1 cellular context compared by ENCODE assay signal in the genomic region with DNA sequence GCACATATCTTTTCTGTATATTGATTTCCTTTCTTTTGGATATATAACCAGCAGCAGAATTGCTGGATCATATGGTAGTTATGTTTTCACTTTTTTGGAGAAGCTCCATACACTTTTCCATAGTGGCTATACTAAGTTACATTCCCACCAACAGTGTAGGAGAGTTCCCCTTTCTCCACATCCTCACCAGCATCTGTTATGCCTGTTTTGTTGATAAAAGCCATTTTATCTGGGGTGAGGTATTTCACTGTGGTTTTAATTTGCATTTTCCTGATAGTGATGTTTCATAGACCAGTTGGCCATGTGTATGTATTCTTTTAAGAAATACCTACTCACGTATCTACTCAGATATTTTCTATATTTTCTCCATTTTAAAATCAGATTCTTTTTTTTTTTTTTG.
TF ChIP-seq lines count a peak whose summit lies in the region.

No MANE protein-coding gene starts in this region.

TF ChIP-seq in K562, 482 proteins besides CTCF, POLR2A, EP300 and RAD21 (continued from another document):
- TF ChIP-seq, protein P1, sequence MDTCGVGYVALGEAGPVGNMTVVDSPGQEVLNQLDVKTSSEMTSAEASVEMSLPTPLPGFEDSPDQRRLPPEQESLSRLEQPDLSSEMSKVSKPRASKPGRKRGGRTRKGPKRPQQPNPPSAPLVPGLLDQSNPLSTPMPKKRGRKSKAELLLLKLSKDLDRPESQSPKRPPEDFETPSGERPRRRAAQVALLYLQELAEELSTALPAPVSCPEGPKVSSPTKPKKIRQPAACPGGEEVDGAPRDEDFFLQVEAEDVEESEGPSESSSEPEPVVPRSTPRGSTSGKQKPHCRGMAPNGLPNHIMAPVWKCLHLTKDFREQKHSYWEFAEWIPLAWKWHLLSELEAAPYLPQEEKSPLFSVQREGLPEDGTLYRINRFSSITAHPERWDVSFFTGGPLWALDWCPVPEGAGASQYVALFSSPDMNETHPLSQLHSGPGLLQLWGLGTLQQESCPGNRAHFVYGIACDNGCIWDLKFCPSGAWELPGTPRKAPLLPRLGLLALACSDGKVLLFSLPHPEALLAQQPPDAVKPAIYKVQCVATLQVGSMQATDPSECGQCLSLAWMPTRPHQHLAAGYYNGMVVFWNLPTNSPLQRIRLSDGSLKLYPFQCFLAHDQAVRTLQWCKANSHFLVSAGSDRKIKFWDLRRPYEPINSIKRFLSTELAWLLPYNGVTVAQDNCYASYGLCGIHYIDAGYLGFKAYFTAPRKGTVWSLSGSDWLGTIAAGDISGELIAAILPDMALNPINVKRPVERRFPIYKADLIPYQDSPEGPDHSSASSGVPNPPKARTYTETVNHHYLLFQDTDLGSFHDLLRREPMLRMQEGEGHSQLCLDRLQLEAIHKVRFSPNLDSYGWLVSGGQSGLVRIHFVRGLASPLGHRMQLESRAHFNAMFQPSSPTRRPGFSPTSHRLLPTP (IDR thresholded peaks at IDR 0.05; ENCODE audit: borderline replicate concordance, extremely low read depth, insufficient read length): no peak
- TF ChIP-seq TCF3 (CRISPR knock-in tag; IDR thresholded peaks at IDR 0.05): peak; percentile 36
- TF ChIP-seq ZNF311 (CRISPR knock-in tag; IDR thresholded peaks at IDR 0.05): 0 out of 2 replicates have a peak, but pooled peaks have one; percentile 4
- peak; percentile 87 for TF ChIP-seq RBM25 (IDR thresholded peaks at IDR 0.05; ENCODE audit: low read depth, low read length, severe bottlenecking)
- no peak for TF ChIP-seq JUND (IDR thresholded peaks at IDR 0.05; ENCODE audit: borderline replicate concordance, low read depth, low read length)
- 0 out of 3 replicates have a peak, but pooled peaks have one; percentile 9 for TF ChIP-seq JUND (tag; IDR thresholded peaks at IDR 0.05; ENCODE audit: borderline replicate concordance, low read depth, low read length)
- peak; percentile 68; the same call in 1 of the 2 replicates for TF ChIP-seq TEAD4 (IDR thresholded peaks at IDR 0.05; ENCODE audit: low read length)
- no peak for TF ChIP-seq TEAD4 (CRISPR knock-in tag; IDR thresholded peaks at IDR 0.05; ENCODE audit: borderline replicate concordance)
- TF ChIP-seq, protein P2, sequence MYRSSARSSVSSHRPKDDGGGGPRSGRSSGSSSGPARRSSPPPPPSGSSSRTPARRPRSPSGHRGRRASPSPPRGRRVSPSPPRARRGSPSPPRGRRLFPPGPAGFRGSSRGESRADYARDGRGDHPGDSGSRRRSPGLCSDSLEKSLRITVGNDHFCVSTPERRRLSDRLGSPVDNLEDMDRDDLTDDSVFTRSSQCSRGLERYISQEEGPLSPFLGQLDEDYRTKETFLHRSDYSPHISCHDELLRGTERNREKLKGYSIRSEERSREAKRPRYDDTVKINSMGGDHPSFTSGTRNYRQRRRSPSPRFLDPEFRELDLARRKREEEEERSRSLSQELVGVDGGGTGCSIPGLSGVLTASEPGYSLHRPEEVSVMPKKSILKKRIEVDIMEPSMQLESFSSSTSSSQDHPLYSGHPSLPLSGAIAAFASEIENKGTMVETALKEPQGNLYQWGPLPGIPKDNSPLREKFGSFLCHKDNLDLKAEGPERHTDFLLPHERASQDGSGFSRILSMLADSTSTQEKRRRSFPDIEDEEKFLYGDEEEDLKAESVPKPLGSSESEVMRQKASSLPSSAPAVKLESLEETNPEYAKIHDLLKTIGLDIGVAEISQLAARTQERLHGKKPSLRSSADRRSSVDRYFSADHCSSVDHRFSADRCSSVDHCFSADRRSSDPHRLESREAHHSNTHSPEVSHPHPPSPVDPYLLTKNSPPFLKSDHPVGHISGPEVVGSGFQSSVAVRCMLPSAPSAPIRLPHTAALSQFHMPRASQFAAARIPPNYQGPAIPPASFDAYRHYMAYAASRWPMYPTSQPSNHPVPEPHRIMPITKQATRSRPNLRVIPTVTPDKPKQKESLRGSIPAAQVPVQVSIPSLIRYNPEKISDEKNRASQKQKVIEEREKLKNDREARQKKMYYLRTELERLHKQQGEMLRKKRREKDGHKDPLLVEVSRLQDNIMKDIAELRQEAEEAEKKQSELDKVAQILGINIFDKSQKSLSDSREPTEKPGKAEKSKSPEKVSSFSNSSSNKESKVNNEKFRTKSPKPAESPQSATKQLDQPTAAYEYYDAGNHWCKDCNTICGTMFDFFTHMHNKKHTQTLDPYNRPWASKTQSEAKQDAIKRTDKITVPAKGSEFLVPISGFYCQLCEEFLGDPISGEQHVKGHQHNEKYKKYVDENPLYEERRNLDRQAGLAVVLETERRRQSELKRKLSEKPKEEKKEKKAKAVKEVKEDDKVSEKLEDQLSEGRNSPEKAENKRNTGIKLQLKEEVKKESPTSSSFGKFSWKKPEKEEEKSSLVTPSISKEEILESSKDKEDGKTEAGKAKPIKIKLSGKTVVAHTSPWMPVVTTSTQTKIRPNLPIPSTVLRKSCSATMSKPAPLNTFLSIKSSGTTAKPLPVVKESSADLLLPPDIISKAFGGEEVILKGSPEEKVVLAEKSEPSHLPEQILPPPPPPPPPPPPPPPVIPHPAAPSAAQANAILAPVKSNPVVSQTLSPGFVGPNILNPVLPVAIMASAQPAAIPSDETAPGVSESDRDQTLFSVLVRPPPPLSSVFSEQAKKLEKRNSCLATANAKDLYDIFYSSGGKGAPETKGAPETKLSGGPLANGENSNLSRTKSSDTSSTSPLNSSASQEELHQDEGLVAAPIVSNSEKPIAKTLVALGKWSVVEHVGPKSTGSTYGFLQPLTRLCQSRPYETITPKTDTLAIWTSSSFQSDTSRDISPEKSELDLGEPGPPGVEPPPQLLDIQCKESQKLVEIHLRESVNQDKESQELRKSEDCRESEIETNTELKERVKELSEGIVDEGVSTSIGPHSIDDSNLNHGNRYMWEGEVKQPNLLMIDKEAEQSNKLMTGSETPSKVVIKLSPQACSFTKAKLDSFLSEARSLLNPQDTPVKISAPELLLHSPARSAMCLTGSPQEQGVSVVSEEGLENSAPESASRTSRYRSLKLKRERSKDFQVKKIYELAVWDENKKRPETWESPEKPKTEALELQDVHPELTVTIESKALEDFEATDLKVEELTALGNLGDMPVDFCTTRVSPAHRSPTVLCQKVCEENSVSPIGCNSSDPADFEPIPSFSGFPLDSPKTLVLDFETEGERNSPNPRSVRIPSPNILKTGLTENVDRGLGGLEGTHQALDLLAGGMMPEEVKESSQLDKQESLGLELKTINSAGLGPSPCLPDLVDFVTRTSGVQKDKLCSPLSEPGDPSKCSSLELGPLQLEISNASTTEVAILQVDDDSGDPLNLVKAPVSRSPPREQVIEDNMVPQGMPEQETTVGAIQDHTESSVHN (IDR thresholded peaks at IDR 0.05; ENCODE audit: borderline replicate concordance in 1 of 2, low read depth in 1 of 2): no peak
- peak; percentile 57 for TF ChIP-seq ARID1B (IDR thresholded peaks at IDR 0.05)
- TF ChIP-seq, protein P3, sequence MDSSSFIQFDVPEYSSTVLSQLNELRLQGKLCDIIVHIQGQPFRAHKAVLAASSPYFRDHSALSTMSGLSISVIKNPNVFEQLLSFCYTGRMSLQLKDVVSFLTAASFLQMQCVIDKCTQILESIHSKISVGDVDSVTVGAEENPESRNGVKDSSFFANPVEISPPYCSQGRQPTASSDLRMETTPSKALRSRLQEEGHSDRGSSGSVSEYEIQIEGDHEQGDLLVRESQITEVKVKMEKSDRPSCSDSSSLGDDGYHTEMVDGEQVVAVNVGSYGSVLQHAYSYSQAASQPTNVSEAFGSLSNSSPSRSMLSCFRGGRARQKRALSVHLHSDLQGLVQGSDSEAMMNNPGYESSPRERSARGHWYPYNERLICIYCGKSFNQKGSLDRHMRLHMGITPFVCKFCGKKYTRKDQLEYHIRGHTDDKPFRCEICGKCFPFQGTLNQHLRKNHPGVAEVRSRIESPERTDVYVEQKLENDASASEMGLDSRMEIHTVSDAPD (CRISPR knock-in tag; IDR thresholded peaks at IDR 0.05): no peak
- 0 out of 2 replicates have a peak, but pooled peaks have one; percentile 31 for TF ChIP-seq TAL1 (IDR thresholded peaks at IDR 0.05)
- TF ChIP-seq ADNP (tag; IDR thresholded peaks at IDR 0.05): peak; percentile 60; the same call in 1 of the 2 replicates
- TF ChIP-seq NFE2L1 (tag; IDR thresholded peaks at IDR 0.05; ENCODE audit: borderline replicate concordance, low read depth): no peak
- TF ChIP-seq SIN3B (IDR thresholded peaks at IDR 0.05; ENCODE audit: low read depth): no peak
